9 cellular contexts compared by ENCODE assay signal in genomic region chr22:42073568-42074152, GRCh38. TPM values are rescaled to one million over a fixed set of nuclear protein-coding genes. Genes with fewer than 3 reads are reported as not detected.
DNase-seq lines count a peak whose midpoint lies in the region; ATAC-seq and TF ChIP-seq lines count a peak whose summit lies in the region.
"Had no signal": no experiment of that assay in that cellular context is flagged by ENCODE, and none has a peak within 500 bp of the region (broad histone marks: within the 10 kb centered on the region; RNA-seq: fewer than 3 reads in every experiment).

No MANE protein-coding gene starts in this region.

- H3K27me3 Mint-ChIP-seq in Caco-2 (ENCODE audit: insufficient read depth, unreplicated experiment) = no peaks in the 10 kb centered on the region
- H3K27me3 Mint-ChIP-seq in activated CD4-positive, alpha-beta memory T cell treated with anti-CD3 and anti-CD28 coated beads for 36 hours = no peaks in the 10 kb centered on the region

- H3K36me3 Mint-ChIP-seq in Caco-2 (ENCODE audit: insufficient read depth, unreplicated experiment) = peaks cover 17% of the 10 kb centered on the region
- H3K36me3 Mint-ChIP-seq in activated CD4-positive, alpha-beta memory T cell treated with anti-CD3 and anti-CD28 coated beads for 36 hours = no peaks in the 10 kb centered on the region

- H3K9me3 Mint-ChIP-seq in Caco-2 (ENCODE audit: unreplicated experiment) = no peaks in the 10 kb centered on the region
- no peaks in the 10 kb centered on the region for H3K9me3 Mint-ChIP-seq in activated CD4-positive, alpha-beta memory T cell treated with anti-CD3 and anti-CD28 coated beads for 36 hours

- DNase-seq in Caco-2 = no peak
- no peak for DNase-seq in activated CD4-positive, alpha-beta memory T cell treated with anti-CD3 and anti-CD28 coated beads for 36 hours
- DNase-seq in fibroblast of villous mesenchyme (ENCODE audit: low read depth) = no peak
- no peak for DNase-seq in retinal pigment epithelial cell (ENCODE audit: low read depth)
- no peak for DNase-seq in effector CD4-positive, alpha-beta T cell
- no peak for DNase-seq in COR-L47 (lab: John Stamatoyannopoulos, UW)
- DNase-seq in NCI-H524 treated with DMSO at 0.1 percent for 48 hours (lab: John Stamatoyannopoulos, UW) = no peak

- BruUV-seq in Caco-2 (replicated peaks; lab: Mats Ljungman, UMichigan) = no TSS peak

- POLR2A ChIA-PET in Caco-2 (lab: Charles Lee) = no interaction called here
- POLR2A ChIA-PET in activated CD4-positive, alpha-beta memory T cell treated with anti-CD3 and anti-CD28 coated beads for 36 hours (lab: Charles Lee) = interaction anchor here (0.6 kb wide), 1 partner anchor 16 kb away, joined by 3 read pairs; no protein-coding TSS in a partner anchor

- H3K4me1 ChIP-seq in Caco-2 = peaks cover 30% of the 10 kb centered on the region

- peak overlapping the region; percentile 72 for H3K4me3 Mint-ChIP-seq in Caco-2 (ENCODE audit: unreplicated experiment)
- peak overlapping the region; percentile 59 for H3K4me3 Mint-ChIP-seq in activated CD4-positive, alpha-beta memory T cell treated with anti-CD3 and anti-CD28 coated beads for 36 hours

- peaks cover 1% of the 10 kb centered on the region; the same call in 1 of the 2 replicates for H3K36me3 ChIP-seq in Caco-2 (ENCODE audit: control insufficient read depth, insufficient read depth, low read length)

- intact Hi-C loops in Caco-2 (cut with micrococcal nuclease; ENCODE audit: unreplicated experiment) = loop anchor here (2.0 to 10.0 kb wide), 6 partner anchors 17 to 541 kb away; partner anchors contain the start of genes CENPM, NDUFA6, PMM1 and POLDIP3
- intact Hi-C loops in activated CD4-positive, alpha-beta memory T cell treated with anti-CD3 and anti-CD28 coated beads for 36 hours (cut with micrococcal nuclease) = loop anchor here (5.0 kb wide), 4 partner anchors 41 to 291 kb away; partner anchors contain the start of genes CENPM and SEPTIN3

- CTCF ChIA-PET in Caco-2 (lab: Charles Lee) = no interaction called here
- CTCF ChIA-PET in activated CD4-positive, alpha-beta memory T cell treated with anti-CD3 and anti-CD28 coated beads for 36 hours (lab: Charles Lee) = no interaction called here

- ATAC-seq in GM19463 (IDR thresholded peaks at IDR 0.05; ENCODE audit: unreplicated experiment) = no peak

- H3K4me1 Mint-ChIP-seq in Caco-2 (ENCODE audit: low read depth, unreplicated experiment) = peaks cover 5% of the 10 kb centered on the region
- H3K4me1 Mint-ChIP-seq in activated CD4-positive, alpha-beta memory T cell treated with anti-CD3 and anti-CD28 coated beads for 36 hours (ENCODE audit: low read depth) = peaks cover 31% of the 10 kb centered on the region

- H3K4me3 ChIP-seq in Caco-2 (ENCODE audit: low read depth, low read length) = peak overlapping the region; percentile 83
- H3K4me3 ChIP-seq in fibroblast of villous mesenchyme (ENCODE audit: low read depth, low read length) = peak overlapping the region; percentile 77
- H3K4me3 ChIP-seq in retinal pigment epithelial cell (ENCODE audit: low read length) = peak overlapping the region; percentile 61

- H3K9me3 ChIP-seq in Caco-2 = no peaks in the 10 kb centered on the region

- H3K27me3 ChIP-seq in Caco-2 (replicated peaks; ENCODE audit: control insufficient read depth, insufficient read depth, low read length) = no peaks in the 10 kb centered on the region

- TF ChIP-seq CTCF in Caco-2 (IDR thresholded peaks at IDR 0.05; ENCODE audit: insufficient read depth in 1 of 2, low read depth in 1 of 2, low read length in 1 of 2, severe bottlenecking in 1 of 2, unreplicated experiment in 1 of 2) = no peak
- no peak for TF ChIP-seq CTCF in fibroblast of villous mesenchyme (IDR thresholded peaks at IDR 0.05; ENCODE audit: insufficient read depth, low read depth, low read length)
- no peak for TF ChIP-seq CTCF in retinal pigment epithelial cell (conservative IDR thresholded peaks at IDR 0.05; ENCODE audit: low read depth, low read length)

- peak overlapping the region; percentile 83 for H3K27ac Mint-ChIP-seq in Caco-2 (ENCODE audit: unreplicated experiment)
- H3K27ac Mint-ChIP-seq in activated CD4-positive, alpha-beta memory T cell treated with anti-CD3 and anti-CD28 coated beads for 36 hours = peak overlapping the region; percentile 28

RNA-seq across cellular contexts. Expression of gene PHETA2, which starts 0.4 kb away (rescaled TPM):
- total RNA-seq in Caco-2 (2022) (19.7 and 19.8 TPM in 2 replicates), fibroblast of villous mesenchyme (19.0 and 21.2 TPM in 2 replicates)
- total RNA-seq in activated CD4-positive, alpha-beta memory T cell treated with anti-CD3 and anti-CD28 coated beads for 36 hours = 1 to 10 TPM; 2.7 to 2.8 TPM

RNA-seq across cellular contexts. Expression of gene NAGA, which starts 3.0 kb away (rescaled TPM):
- 27.8 and 28.3 TPM in 2 replicates for total RNA-seq in Caco-2 (2022)
- total RNA-seq in activated CD4-positive, alpha-beta memory T cell treated with anti-CD3 and anti-CD28 coated beads for 36 hours = 10 to 100 TPM; 28.9 to 30.5 TPM
- total RNA-seq in fibroblast of villous mesenchyme = 31.1 and 41.6 TPM in 2 replicates

RNA-seq across cellular contexts. Expression of gene SMDT1, which starts 5.8 kb away (rescaled TPM):
- 65.7 and 68.6 TPM in 2 replicates for total RNA-seq in Caco-2 (2022)
- 10 to 100 TPM; 59.5 to 59.9 TPM for total RNA-seq in activated CD4-positive, alpha-beta memory T cell treated with anti-CD3 and anti-CD28 coated beads for 36 hours
- 5.2 and 6.1 TPM in 2 replicates for total RNA-seq in fibroblast of villous mesenchyme

RNA-seq across cellular contexts. Expression of gene NDUFA6, which starts 16.9 kb away (rescaled TPM):
- total RNA-seq in Caco-2 (2022) (119 and 124 TPM in 2 replicates), fibroblast of villous mesenchyme (40.6 TPM in 2 replicates)
- 100 to 1,000 TPM; 124 to 129 TPM for total RNA-seq in activated CD4-positive, alpha-beta memory T cell treated with anti-CD3 and anti-CD28 coated beads for 36 hours

RNA-seq across cellular contexts. Expression of gene CYP2D6, which starts 57.0 kb away (rescaled TPM):
- total RNA-seq in Caco-2 (2022) (1.7 TPM in 2 replicates), fibroblast of villous mesenchyme (under 0.01 and 0.32 TPM in 2 replicates)
- 1 to 10 TPM; 1.5 to 1.9 TPM for total RNA-seq in activated CD4-positive, alpha-beta memory T cell treated with anti-CD3 and anti-CD28 coated beads for 36 hours
- total RNA-seq: RPMI7951 had no signal
